In the genomic region with DNA sequence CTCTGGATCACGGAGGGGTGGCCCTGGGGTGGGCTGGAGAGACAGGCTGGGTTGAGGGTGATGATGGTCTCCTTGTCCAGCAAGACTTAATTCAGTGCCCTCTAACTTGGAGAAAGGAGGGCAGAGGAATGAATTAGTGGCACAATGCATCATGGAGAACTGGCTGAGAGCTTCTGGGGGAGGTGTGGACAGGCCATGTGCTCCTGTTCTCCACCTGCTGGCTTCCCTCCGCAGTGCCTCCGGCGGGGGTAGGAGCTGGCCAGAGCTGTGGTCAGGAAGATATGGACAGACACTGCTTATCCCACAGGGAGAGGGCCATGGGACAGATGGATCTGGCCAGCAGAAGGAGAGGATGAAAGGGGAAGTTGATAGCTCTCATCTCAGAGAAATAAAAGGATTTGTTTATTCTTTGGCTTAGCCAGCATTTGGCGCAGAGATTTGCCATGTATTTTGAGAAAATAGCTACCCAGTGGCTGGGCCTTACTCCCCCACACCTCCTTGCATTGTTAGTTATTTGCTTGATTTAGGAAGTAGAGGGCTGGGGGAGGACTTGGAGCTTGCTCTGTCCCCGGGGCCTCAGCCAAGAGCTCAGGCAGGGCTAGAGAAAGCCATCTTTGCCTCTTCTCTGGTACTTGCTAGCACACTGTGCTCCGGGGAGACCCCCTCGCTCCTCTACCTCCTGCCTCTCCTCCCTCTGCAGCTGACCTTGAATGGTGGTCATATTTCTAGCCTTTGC, we compare ENCODE assay signal across 9 cellular contexts.
DNase-seq lines count a peak whose midpoint lies in the region; ATAC-seq and TF ChIP-seq lines count a peak whose summit lies in the region.
"Had no signal": no experiment of that assay in that cellular context is flagged by ENCODE, and none has a peak within 500 bp of the region (broad histone marks: within the 10 kb centered on the region; RNA-seq: fewer than 3 reads in every experiment).

No MANE protein-coding gene starts in this region.

- no peaks in the 10 kb centered on the region for H3K36me3 ChIP-seq in mucosa of stomach (ENCODE audit: control insufficient read depth, insufficient read depth, low read length)

- H3K9ac ChIP-seq in mucosa of stomach (ENCODE audit: low read length) = peak overlapping the region; percentile 29
- H3K9ac ChIP-seq: KMS-11 had no signal

- H3K9me3 Mint-ChIP-seq in Calu3 (ENCODE audit: low read depth, unreplicated experiment) = no peaks in the 10 kb centered on the region

- peak overlapping the region; percentile 65 for H3K4me3 Mint-ChIP-seq in Calu3 (ENCODE audit: low read depth, unreplicated experiment)

- no peaks in the 10 kb centered on the region for H3K36me3 Mint-ChIP-seq in Calu3 (ENCODE audit: insufficient read depth, unreplicated experiment)

- CTCF ChIA-PET in Calu3 (lab: Charles Lee) = interaction anchor here (0.6 to 0.7 kb wide), 2 partner anchors 22 to 127 kb away, joined by 3 to 10 read pairs; no protein-coding TSS in a partner anchor

- H3K27me3 ChIP-seq in mucosa of stomach (ENCODE audit: control insufficient read depth, insufficient read depth, low read length) = peaks cover 9% of the 10 kb centered on the region

- H3K4me1 Mint-ChIP-seq in Calu3 (ENCODE audit: low read depth, unreplicated experiment) = peaks cover 8% of the 10 kb centered on the region

- intact Hi-C loops in Calu3 (cut with micrococcal nuclease; ENCODE audit: unreplicated experiment) = no loop called here

- no peak overlapping the region for H3K27ac Mint-ChIP-seq in Calu3 (ENCODE audit: unreplicated experiment)

- peak; percentile 48 for DNase-seq in Calu3
- peak; percentile 50 for DNase-seq in NCI-H2029 (lab: John Stamatoyannopoulos, UW)
- DNase-seq in UCSD-AML1 (lab: John Stamatoyannopoulos, UW; ENCODE audit: unreplicated experiment) = no peak
- DNase-seq in GM20000 (ENCODE audit: low spot score) = no peak

- no peak for ATAC-seq in HG02840 (IDR thresholded peaks at IDR 0.05; ENCODE audit: low FRiP score, unreplicated experiment)
- ATAC-seq in HG03139 (IDR thresholded peaks at IDR 0.05; ENCODE audit: unreplicated experiment) = no peak

- peak overlapping the region; percentile 4 for H3K4me3 ChIP-seq in mucosa of stomach (ENCODE audit: low read length)

- no TSS peak for BruUV-seq in Calu3 (replicated peaks; lab: Mats Ljungman, UMichigan)

- peaks cover 71% of the 10 kb centered on the region for H3K27me3 Mint-ChIP-seq in Calu3 (ENCODE audit: unreplicated experiment)

- peaks cover 7% of the 10 kb centered on the region for H3K4me1 ChIP-seq in mucosa of stomach (ENCODE audit: control insufficient read depth, insufficient read depth, low read length)

- H3K9me3 ChIP-seq in mucosa of stomach (ENCODE audit: control insufficient read depth, low read length) = no peaks in the 10 kb centered on the region

- peak overlapping the region; percentile 90 for H3K27ac ChIP-seq in cingulate gyrus (ENCODE audit: low read depth, low read length)
- H3K27ac ChIP-seq: KMS-11 had no signal

- TF ChIP-seq CTCF in Calu3 (IDR thresholded peaks at IDR 0.05; ENCODE audit: unreplicated experiment) = peak; percentile 19
- TF ChIP-seq CTCF in GM20000 (IDR thresholded peaks at IDR 0.05; ENCODE audit: extremely low read depth, missing control alignments) = no peak

Comparison
In these comparisons a context has a peak if more than half of its experiments do, and no peak if none do; other contexts are left out.
1. DNase-seq: peak in Calu3 (single experiment) and NCI-H2029 (single experiment); none in UCSD-AML1 (single experiment) and GM20000 (single experiment).